14 cellular contexts compared by ENCODE assay signal in genomic region chr10:121710971-121711370, GRCh38.
DNase-seq lines count a peak whose midpoint lies in the region; TF ChIP-seq lines count a peak whose summit lies in the region.
"Had no signal": no experiment of that assay in that cellular context is flagged by ENCODE, and none has a peak within 500 bp of the region (broad histone marks: within the 10 kb centered on the region; RNA-seq: fewer than 3 reads in every experiment).

No MANE protein-coding gene starts in this region.

- H3F3A ChIP-seq in smooth muscle cell (ENCODE audit: low read depth) = peaks cover 32% of the 10 kb centered on the region

- H3K4me3 ChIP-seq in SJCRH30 (no peak overlapping the region), ectodermal cell (ENCODE audit: insufficient read depth, low read depth, low read length) (no peak overlapping the region), mesodermal cell (ENCODE audit: extremely low read depth, insufficient read depth, low read length, poor library complexity, severe bottlenecking) (no peak overlapping the region), smooth muscle cell (no peak overlapping the region)
- H3K4me3 ChIP-seq: A549 had no signal

- H3K27me3 ChIP-seq in SJCRH30 (no peaks in the 10 kb centered on the region), ectodermal cell (ENCODE audit: control insufficient read depth, insufficient read depth, low read length, poor library complexity, severe bottlenecking) (no peaks in the 10 kb centered on the region), smooth muscle cell (ENCODE audit: low read depth) (no peaks in the 10 kb centered on the region)
- H3K27me3 ChIP-seq: BE2C had no signal

- 78 to 87% methylated on average over 7 of the region's 7 CpGs for WGBS in ectodermal cell, 2 experiments
- WGBS in mesodermal cell (ENCODE audit: insufficient coverage in 2 of 2), 2 experiments = 78 to 84% methylated on average over 4 to 5 of the region's 7 CpGs
- WGBS in smooth muscle cell (ENCODE audit: low lambda C conversion rate) = 77% methylated on average over 7 of the region's 7 CpGs

- no peaks in the 10 kb centered on the region for H4K20me1 ChIP-seq in smooth muscle cell (ENCODE audit: low read depth)

- TF ChIP-seq CTCF in smooth muscle cell (IDR thresholded peaks at IDR 0.05; ENCODE audit: borderline replicate concordance, insufficient read depth, poor library complexity, severe bottlenecking) = no peak

- H3K4me2 ChIP-seq in smooth muscle cell = peak overlapping the region; percentile 83
- H3K4me2 ChIP-seq: A549 had no signal

- H2AFZ ChIP-seq in smooth muscle cell (ENCODE audit: low read depth) = peak overlapping the region; percentile 45

- H3K9me3 ChIP-seq in SJCRH30 (replicated peaks) (no peaks in the 10 kb centered on the region; the same call in 1 of the 2 replicates), ectodermal cell (ENCODE audit: control insufficient read depth, low read length) (no peaks in the 10 kb centered on the region), mesodermal cell (ENCODE audit: control insufficient read depth, low read length) (peaks cover 6% of the 10 kb centered on the region), smooth muscle cell (replicated peaks; ENCODE audit: low read depth) (no peaks in the 10 kb centered on the region)
- H3K9me3 ChIP-seq: BE2C had no signal

- H3K79me2 ChIP-seq in smooth muscle cell (ENCODE audit: low read depth) = no peaks in the 10 kb centered on the region

- H3K9ac ChIP-seq in smooth muscle cell (ENCODE audit: low read depth) = peak overlapping the region; percentile 78

- H3K27ac ChIP-seq in SJCRH30 (peak overlapping the region; percentile 76), ectodermal cell (ENCODE audit: insufficient read depth, low read depth, low read length, poor library complexity, severe bottlenecking) (peak overlapping the region; percentile 44), mesodermal cell (ENCODE audit: low read depth, low read length, severe bottlenecking) (peak overlapping the region; percentile 36), smooth muscle cell (ENCODE audit: low read depth) (peak overlapping the region; percentile 96)
- H3K27ac ChIP-seq: A549, C4-2B had no signal

- no peak for DNase-seq in SJCRH30
- no peak for DNase-seq in smooth muscle cell (lab: John Stamatoyannopoulos, UW; ENCODE audit: unreplicated experiment)
- DNase-seq in stimulated activated CD4-positive, alpha-beta T cell treated with anti-CD3 and anti-CD28 coated beads, Interleukin-15, amount 100 ng/mL, for 24 hours = no peak
- no peak for DNase-seq in NOMO-1 treated with DMSO at 0.1 percent for 48 hours (lab: John Stamatoyannopoulos, UW; ENCODE audit: unreplicated experiment)
- no peak for DNase-seq in mucosa of gallbladder (ENCODE audit: low spot score)
- DNase-seq: BE2C; CD4-positive, alpha-beta memory T cell; DMS79; HCEC 1CT; HFFc6 had no signal

- H3K36me3 ChIP-seq in SJCRH30 (no peaks in the 10 kb centered on the region), ectodermal cell (ENCODE audit: control insufficient read depth, insufficient read depth, low read length) (no peaks in the 10 kb centered on the region), mesodermal cell (ENCODE audit: control insufficient read depth, insufficient read depth, low read length) (no peaks in the 10 kb centered on the region), smooth muscle cell (ENCODE audit: low read depth) (no peaks in the 10 kb centered on the region)
- H3K36me3 ChIP-seq: BE2C had no signal

- H3K4me1 ChIP-seq in SJCRH30 (peaks cover 18% of the 10 kb centered on the region), ectodermal cell (ENCODE audit: control insufficient read depth, insufficient read depth, low read length) (peaks cover 38% of the 10 kb centered on the region), mesodermal cell (ENCODE audit: control insufficient read depth, insufficient read depth, low read length, poor library complexity, severe bottlenecking) (peaks cover 26% of the 10 kb centered on the region), smooth muscle cell (ENCODE audit: low read depth) (peaks cover 45% of the 10 kb centered on the region)
- H3K4me1 ChIP-seq: A549 had no signal

Comparison
In these comparisons a context has a peak if more than half of its experiments do, and no peak if none do; other contexts are left out.
1. H3K27ac ChIP-seq: peak in every context shown above with its lines; median percentile 96 in smooth muscle cell; 76 in SJCRH30; 44 in ectodermal cell; 36 in mesodermal cell.